In genomic region chrX:31423575-31424284, GRCh38 we compare ENCODE assay signal across 8 cellular contexts.
DNase-seq lines count a peak whose midpoint lies in the region; ATAC-seq and TF ChIP-seq lines count a peak whose summit lies in the region.

No MANE protein-coding gene starts in this region.

- POLR2A ChIA-PET in IMR-90 (lab: Charles Lee; ENCODE audit: unreplicated experiment): no interaction called here
- POLR2A ChIA-PET in CD8-positive, alpha-beta T cell (lab: Charles Lee): no interaction called here

- H2BK15ac ChIP-seq in IMR-90 (ENCODE audit: low read depth, low read length): no peak overlapping the region; the same call in 2 of the 3 replicates

- H3K4ac ChIP-seq in IMR-90 (ENCODE audit: low read depth, low read length): no peak overlapping the region; the same call in 1 of the 2 replicates

- H3K56ac ChIP-seq in IMR-90 (ENCODE audit: extremely low read depth, insufficient read depth, low read length): peak overlapping the region; percentile 51; the same call in 1 of the 2 replicates

- H3K4me2 ChIP-seq in IMR-90 (ENCODE audit: low read depth, low read length): peak overlapping the region; percentile 75

- no peaks in the 10 kb centered on the region for H3K36me3 ChIP-seq in IMR-90 (ENCODE audit: control insufficient read depth, insufficient read depth, low read length)
- no peaks in the 10 kb centered on the region for H3K36me3 ChIP-seq in stomach
- H3K36me3 ChIP-seq in CD8-positive, alpha-beta T cell (ENCODE audit: insufficient read depth, low read length): no peaks in the 10 kb centered on the region

- peak overlapping the region; percentile 0; the same call in 1 of the 2 replicates for H3K23ac ChIP-seq in IMR-90 (ENCODE audit: low read depth, low read length)

- H3K27ac Mint-ChIP-seq in CD8-positive, alpha-beta T cell: no peak overlapping the region

- H4K5ac ChIP-seq in IMR-90 (ENCODE audit: low read depth, low read length): no peak overlapping the region

- peak overlapping the region; percentile 55 for H2BK5ac ChIP-seq in IMR-90 (ENCODE audit: low read depth, low read length, poor library complexity, severe bottlenecking)

- H2BK120ac ChIP-seq in IMR-90 (ENCODE audit: low read depth, low read length): peak overlapping the region; percentile 16

- no TSS peak for BruUV-seq in IMR-90 (replicated peaks; lab: Mats Ljungman, UMichigan)

- TF ChIP-seq POLR2A in IMR-90 (IDR thresholded peaks at IDR 0.05; ENCODE audit: low read depth, low read length) (no peak), stomach (IDR thresholded peaks at IDR 0.05) (no peak)

- intact Hi-C loops in IMR-90 (cut with micrococcal nuclease): loop anchor here (1.0 to 10.0 kb wide), 4 partner anchors 159 to 387 kb away; no protein-coding TSS in a partner anchor
- intact Hi-C loops in stomach (cut with DNase I; ENCODE audit: low total_unique reads): no loop called here
- intact Hi-C loops in CD8-positive, alpha-beta T cell (cut with DNase I, micrococcal nuclease): no loop called here

- H3K27ac ChIP-seq in IMR-90 (ENCODE audit: insufficient read depth, low read length) (peak overlapping the region; percentile 49; the same call in 1 of the 2 replicates), stomach (no peak overlapping the region)
- H3K27ac ChIP-seq in CD8-positive, alpha-beta T cell (ENCODE audit: low read depth, low read length): no peak overlapping the region

- TF ChIP-seq CTCF in IMR-90 (conservative IDR thresholded peaks at IDR 0.05; ENCODE audit: low read depth, low read length): peak; percentile 50
- peak in 1 of 7 experiments; percentile 34 for TF ChIP-seq CTCF in stomach (IDR thresholded peaks at IDR 0.05)
- no peak for TF ChIP-seq CTCF in CD8-positive, alpha-beta T cell (IDR thresholded peaks at IDR 0.05)

- dilution Hi-C loops in IMR-90 (cut with HindIII; ENCODE audit: low sequenced_read_pairs, unreplicated experiment): no loop called here

- no peaks in the 10 kb centered on the region for H3K9me3 ChIP-seq in IMR-90 (ENCODE audit: control insufficient read depth, insufficient read depth, low read length)
- H3K9me3 ChIP-seq in stomach: no peaks in the 10 kb centered on the region
- no peaks in the 10 kb centered on the region for H3K9me3 ChIP-seq in CD8-positive, alpha-beta T cell (ENCODE audit: low read length)

- peak overlapping the region; percentile 40 for H3K9ac ChIP-seq in IMR-90 (ENCODE audit: low read depth, low read length)

- no peaks in the 10 kb centered on the region for H3K36me3 Mint-ChIP-seq in CD8-positive, alpha-beta T cell

- no peak overlapping the region for H2AK9ac ChIP-seq in IMR-90 (replicated peaks; ENCODE audit: low read depth, low read length, poor library complexity)

- peak overlapping the region in 1 of 2 experiments; percentile 38; a peak in 1 of 4 replicates for H4K8ac ChIP-seq in IMR-90 (ENCODE audit: low read depth in 2 of 2, low read length in 2 of 2)

- peak; percentile 40 for TF ChIP-seq RAD21 in IMR-90 (IDR thresholded peaks at IDR 0.05; ENCODE audit: low read length)

- ATAC-seq in IMR-90 (ENCODE audit: low read depth) (peak; percentile 69), GM18520 (IDR thresholded peaks at IDR 0.05; ENCODE audit: unreplicated experiment) (no peak)
- no peak for ATAC-seq in CD8-positive, alpha-beta T cell

- H2AFZ ChIP-seq in IMR-90 (replicated peaks; ENCODE audit: low read length, poor library complexity): no peak overlapping the region

- no peak for TF ChIP-seq EP300 in stomach (IDR thresholded peaks at IDR 0.05)

- DNase-seq in DMS 273 (lab: John Stamatoyannopoulos, UW; ENCODE audit: unreplicated experiment): peak; percentile 78
- DNase-seq in DMS 273 treated with DMSO at 0.1 percent for 48 hours (lab: John Stamatoyannopoulos, UW): no peak
- peak; percentile 62 for DNase-seq in IMR-90
- peak; percentile 1 for DNase-seq in SKM-1 (lab: John Stamatoyannopoulos, UW; ENCODE audit: unreplicated experiment)
- DNase-seq in glomerular visceral epithelial cell (ENCODE audit: extremely low spot score): peak; percentile 47
- DNase-seq in stomach: peak; percentile 35
- DNase-seq in CD8-positive, alpha-beta T cell: no peak

- in situ Hi-C loops in IMR-90 (cut with MboI; ENCODE audit: low sequenced_read_pairs): no loop called here

- CTCF ChIA-PET in IMR-90 (lab: Yijun Ruan, JAX): interaction anchor here (0.6 to 1.0 kb wide), 3 partner anchors 206 to 234 kb away, joined by 3 read pairs; no protein-coding TSS in a partner anchor
- CTCF ChIA-PET in CD8-positive, alpha-beta T cell (lab: Charles Lee): no interaction called here

- H3K27me3 ChIP-seq in IMR-90 (ENCODE audit: control insufficient read depth, insufficient read depth, low read length): no peaks in the 10 kb centered on the region
- no peaks in the 10 kb centered on the region for H3K27me3 ChIP-seq in stomach
- H3K27me3 ChIP-seq in CD8-positive, alpha-beta T cell (ENCODE audit: insufficient read depth, low read length): no peaks in the 10 kb centered on the region

- H3K79me1 ChIP-seq in IMR-90 (ENCODE audit: low read depth in 1 of 2, low read length in 2 of 2): no peaks in the 10 kb centered on the region

- no peaks in the 10 kb centered on the region for H4K20me1 ChIP-seq in IMR-90 (ENCODE audit: insufficient read depth, low read length)

- H3K14ac ChIP-seq in IMR-90 (replicated peaks; ENCODE audit: low read depth, low read length): peak overlapping the region; percentile 1; the same call in 1 of the 2 replicates

- H3K4me3 ChIP-seq in IMR-90 (ENCODE audit: insufficient read depth, low read depth, low read length) (peak overlapping the region; percentile 11; the same call in 1 of the 2 replicates), stomach (no peak overlapping the region)
- no peak overlapping the region for H3K4me3 ChIP-seq in CD8-positive, alpha-beta T cell (ENCODE audit: low read depth, low read length)

- H3K27me3 Mint-ChIP-seq in CD8-positive, alpha-beta T cell (ENCODE audit: low read depth): no peaks in the 10 kb centered on the region

- H2AK5ac ChIP-seq in IMR-90 (ENCODE audit: low read depth, low read length): no peak overlapping the region

- H4K91ac ChIP-seq in IMR-90 (ENCODE audit: insufficient read depth, low read depth, low read length): no peak overlapping the region

- no peaks in the 10 kb centered on the region for H3K9me1 ChIP-seq in IMR-90 (ENCODE audit: insufficient read depth, low read length)

- no peaks in the 10 kb centered on the region for H3K9me3 Mint-ChIP-seq in CD8-positive, alpha-beta T cell

- no peaks in the 10 kb centered on the region for H3K4me1 ChIP-seq in IMR-90 (ENCODE audit: control insufficient read depth, insufficient read depth, low read length)
- no peaks in the 10 kb centered on the region for H3K4me1 ChIP-seq in stomach
- H3K4me1 ChIP-seq in CD8-positive, alpha-beta T cell (ENCODE audit: insufficient read depth, low read length): no peaks in the 10 kb centered on the region

- H2BK20ac ChIP-seq in IMR-90 (ENCODE audit: low read depth, low read length): peak overlapping the region; percentile 57; the same call in 1 of the 2 replicates

- H3K18ac ChIP-seq in IMR-90 (ENCODE audit: low read depth, low read length): peak overlapping the region; percentile 79; the same call in 1 of the 2 replicates

- WGBS in IMR-90 (ENCODE audit: extremely low coverage in 2 of 2, insufficient read length in 1 of 2), 2 experiments: no CpG with 5 or more reads among the region's 8 CpGs
- WGBS in stomach, 5 donors: 22 to 36% (median 28%) methylated on average over 8 of the region's 8 CpGs

- H3K4me3 Mint-ChIP-seq in CD8-positive, alpha-beta T cell: no peak overlapping the region

- H3K4me1 Mint-ChIP-seq in CD8-positive, alpha-beta T cell (ENCODE audit: low read depth): no peaks in the 10 kb centered on the region

TF ChIP-seq in IMR-90, 13 proteins besides CTCF, POLR2A, EP300 and RAD21:
- no peak for TF ChIP-seq CEBPB (IDR thresholded peaks at IDR 0.05; ENCODE audit: low read depth, low read length)
- peak; percentile 62 for TF ChIP-seq FOS (IDR thresholded peaks at IDR 0.05; ENCODE audit: low read depth, low read length)
- TF ChIP-seq SMC3 (IDR thresholded peaks at IDR 0.05; ENCODE audit: low read depth, low read length): peak; percentile 48

Comparison
In these comparisons a context has a peak if more than half of its experiments do, and no peak if none do; other contexts are left out.
1. DNase-seq: peak in DMS 273 (single experiment), IMR-90 (single experiment), SKM-1 (single experiment), glomerular visceral epithelial cell (single experiment) and stomach (single experiment); none in DMS 273 treated with DMSO at 0.1 percent for 48 hours (single experiment) and CD8-positive, alpha-beta T cell (0 of 7).